In the genomic region with DNA sequence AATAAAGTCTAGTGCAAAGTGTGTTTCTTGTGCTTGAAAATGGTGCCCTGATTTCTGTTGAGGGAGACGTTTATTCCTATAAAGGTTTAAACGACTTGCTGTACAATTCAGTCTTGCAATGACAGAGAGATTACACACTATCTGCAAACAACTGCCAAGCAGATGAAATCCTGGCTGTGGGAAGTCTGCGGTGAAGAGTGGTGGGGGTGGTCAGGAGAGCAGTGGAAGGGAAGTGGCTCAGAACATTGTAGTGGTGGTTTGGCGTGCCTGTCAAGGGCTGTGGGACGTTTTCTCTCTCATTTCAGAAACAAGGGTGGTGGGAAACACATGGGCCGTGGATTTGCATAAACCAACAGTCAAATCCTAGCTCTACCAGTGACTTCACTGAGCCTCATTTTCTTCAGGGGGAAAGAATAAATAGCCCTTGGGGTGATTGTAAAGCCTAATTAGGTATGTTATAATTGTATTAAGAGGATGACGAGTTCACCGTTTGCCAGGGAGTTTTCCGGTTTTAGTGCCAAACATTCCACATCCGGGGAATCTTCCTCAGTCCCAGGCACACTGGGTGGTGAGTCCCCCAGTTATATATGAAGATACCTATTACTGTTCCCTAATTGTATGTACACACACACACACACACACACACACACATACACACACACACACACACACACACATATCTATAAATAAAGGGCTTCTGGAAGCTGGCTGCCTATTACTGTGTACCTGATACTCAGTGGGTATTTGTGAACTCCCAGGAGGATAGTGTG, we compare ENCODE assay signal across 8 cellular contexts.
DNase-seq lines count a peak whose midpoint lies in the region; ATAC-seq, FAIRE-seq and TF ChIP-seq lines count a peak whose summit lies in the region.

No MANE protein-coding gene starts in this region.

- FAIRE-seq in HTR-8/SVneo (lab: Jason Lieb, UNC) = no peak

- TF ChIP-seq POLR2A in suprapubic skin (IDR thresholded peaks at IDR 0.05) = no peak

- H3K4me2 ChIP-seq in mesenchymal stem cell (ENCODE audit: low read length, poor library complexity, severe bottlenecking) = peak overlapping the region; percentile 39

- H4K91ac ChIP-seq in mesenchymal stem cell (ENCODE audit: low read length) = no peak overlapping the region

- H3K36me3 ChIP-seq in mesenchymal stem cell (ENCODE audit: control insufficient read depth in 1 of 2, insufficient read depth in 2 of 2, low read depth in 1 of 2, low read length in 2 of 2) = peaks cover 0 to 4% of the 10 kb centered on the region in 2 experiments
- H3K36me3 ChIP-seq in suprapubic skin = no peaks in the 10 kb centered on the region

- no peak overlapping the region for H4K8ac ChIP-seq in mesenchymal stem cell (ENCODE audit: low read length)

- H3K4ac ChIP-seq in mesenchymal stem cell (ENCODE audit: low read depth in 1 of 2, low read length in 2 of 2) = peak overlapping the region in 1 of 2 experiments; percentile 41

- peak overlapping the region; percentile 92 for H2AK5ac ChIP-seq in mesenchymal stem cell (ENCODE audit: low read length, severe bottlenecking)

- H3K23ac ChIP-seq in mesenchymal stem cell (ENCODE audit: low read length in 2 of 2) = no peak overlapping the region

- H3K4me1 ChIP-seq in mesenchymal stem cell (ENCODE audit: control insufficient read depth, insufficient read depth, low read depth, low read length) (peaks cover 26% of the 10 kb centered on the region), suprapubic skin (peaks cover 75% of the 10 kb centered on the region)

- peak overlapping the region in 1 of 2 experiments; percentile 33 for H3K18ac ChIP-seq in mesenchymal stem cell (ENCODE audit: low read depth in 1 of 2, low read length in 2 of 2)

- no peak overlapping the region for H2BK15ac ChIP-seq in mesenchymal stem cell (ENCODE audit: low read depth, poor library complexity, severe bottlenecking)

- H3K4me3 ChIP-seq in cardiac fibroblast (replicated peaks in 1 of 2; ENCODE audit: low read depth in 2 of 2, low read length in 2 of 2) (no peak overlapping the region), mesenchymal stem cell (ENCODE audit: insufficient read depth in 1 of 2, low read depth in 1 of 2, low read length in 2 of 2) (no peak overlapping the region), suprapubic skin (no peak overlapping the region)

- H3K27me3 ChIP-seq in mesenchymal stem cell (ENCODE audit: control insufficient read depth in 1 of 2, insufficient read depth in 1 of 2, low read length in 2 of 2) (no peaks in the 10 kb centered on the region), suprapubic skin (no peaks in the 10 kb centered on the region)

- TF ChIP-seq CTCF in cardiac fibroblast (IDR thresholded peaks at IDR 0.05; ENCODE audit: low read depth, low read length) (no peak), suprapubic skin (IDR thresholded peaks at IDR 0.05) (no peak)

- peak overlapping the region in 1 of 2 experiments; percentile 83 for H2BK12ac ChIP-seq in mesenchymal stem cell (ENCODE audit: low read length in 2 of 2)

- peak overlapping the region; percentile 98 for H3K27ac ChIP-seq in mesenchymal stem cell (ENCODE audit: low read length, poor library complexity, severe bottlenecking)
- peak overlapping the region; percentile 68 for H3K27ac ChIP-seq in suprapubic skin

- WGBS in mesenchymal stem cell = 6% methylated on average over 7 of the region's 10 CpGs
- WGBS in suprapubic skin = 7% methylated on average over 10 of the region's 10 CpGs

- peak overlapping the region; percentile 60 for H3K9ac ChIP-seq in mesenchymal stem cell (ENCODE audit: low read length)

- peak overlapping the region; percentile 8 for H2BK120ac ChIP-seq in mesenchymal stem cell (ENCODE audit: low read depth, low read length)

- H2AFZ ChIP-seq in mesenchymal stem cell (ENCODE audit: low read depth, low read length) = no peak overlapping the region

- peak; percentile 71 for DNase-seq in GM04504 (ENCODE audit: low read depth)
- peak; percentile 60 for DNase-seq in HTR-8/SVneo (ENCODE audit: insufficient read length, low spot score)
- DNase-seq in T-helper 22 cell (ENCODE audit: low read depth) = peak; percentile 62
- peak; percentile 84 to 96 for DNase-seq in cardiac fibroblast (ENCODE audit: low read depth in 2 of 2)
- DNase-seq in mesenchymal stem cell = peak; percentile 95
- DNase-seq in suprapubic skin (ENCODE audit: low spot score in 2 of 2) = no peak
- no peak for DNase-seq in DMS 273 (lab: John Stamatoyannopoulos, UW; ENCODE audit: unreplicated experiment)

- ATAC-seq in GM21528 (IDR thresholded peaks at IDR 0.05; ENCODE audit: low FRiP score, unreplicated experiment) = peak; percentile 65

- no peak for TF ChIP-seq EP300 in suprapubic skin (IDR thresholded peaks at IDR 0.05)

- H2BK5ac ChIP-seq in mesenchymal stem cell (ENCODE audit: low read depth, low read length, poor library complexity, severe bottlenecking) = peak overlapping the region; percentile 66

- no peaks in the 10 kb centered on the region for H3K9me3 ChIP-seq in mesenchymal stem cell (ENCODE audit: control insufficient read depth, low read length)
- H3K9me3 ChIP-seq in suprapubic skin = no peaks in the 10 kb centered on the region

- no peak overlapping the region for H3K14ac ChIP-seq in mesenchymal stem cell (ENCODE audit: low read length in 2 of 2)

- no peaks in the 10 kb centered on the region for H3K79me1 ChIP-seq in mesenchymal stem cell (replicated peaks; ENCODE audit: low read length, poor library complexity, severe bottlenecking)

Comparison
In these comparisons a context has a peak if more than half of its experiments do, and no peak if none do; other contexts are left out.
1. DNase-seq: peak in GM04504 (single experiment), HTR-8/SVneo (single experiment), T-helper 22 cell (single experiment), cardiac fibroblast (2 of 2) and mesenchymal stem cell (single experiment); none in suprapubic skin (0 of 2) and DMS 273 (single experiment).